Comparison of ENCODE assay signal across 8 cellular contexts in genomic region chrX:23742693-23743622, GRCh38. TPM values are rescaled to one million over a fixed set of nuclear protein-coding genes. Genes with fewer than 3 reads are reported as not detected.
A peak's percentile ranks its signal among the peaks of the same experiment; 100 is the strongest.
DNase-seq lines count a peak whose midpoint lies in the region; ATAC-seq and TF ChIP-seq lines count a peak whose summit lies in the region.

ACOT9 (minus strand) TSS chrX:23743276; CDS start chrX:23743144, 132 bp downstream.

- peak; percentile 63 for TF ChIP-seq POLR2A in GM18526 (IDR thresholded peaks at IDR 0.05; ENCODE audit: extremely low read depth, insufficient read length)

- intact Hi-C loops in left colon (cut with DNase I, micrococcal nuclease), result no loop called here

- TF ChIP-seq CTCF in coronary artery (IDR thresholded peaks at IDR 0.05), result no peak

- peak within 1 kb of the TSS; percentile 100 for H3K27ac ChIP-seq in ACC112 (ENCODE audit: low read depth, low read length)
- H3K27ac ChIP-seq in coronary artery, result peak within 1 kb of the TSS; percentile 87 to 90

- peak; percentile 93 for ATAC-seq in HG03064 (IDR thresholded peaks at IDR 0.05; ENCODE audit: low read depth, unreplicated experiment)
- ATAC-seq in left colon, result peak; percentile 98

- H2AFZ ChIP-seq in ACC112 (ENCODE audit: low read length, unreplicated experiment), result peak within 1 kb of the TSS; percentile 13

- H3K79me2 ChIP-seq in ACC112 (ENCODE audit: control insufficient read depth, insufficient read depth, low read length, unreplicated experiment), result peaks cover 48% of the 10 kb centered on the region

- no peaks in the 10 kb centered on the region for H3K27me3 ChIP-seq in ACC112 (ENCODE audit: insufficient read depth, low read length)

- peak within 1 kb of the TSS; percentile 100 for H3K4me3 ChIP-seq in ACC112 (ENCODE audit: low read depth, low read length)
- peak within 1 kb of the TSS; percentile 76 for H3K4me3 ChIP-seq in coronary artery

- DNase-seq in NCI-H510A (lab: John Stamatoyannopoulos, UW) (peak; percentile 80), coronary artery (ENCODE audit: low spot score) (peak; percentile 95), left colon (peak; percentile 87 to 96)
- DNase-seq in activated CD4-positive, alpha-beta T cell treated with anti-CD3 and anti-CD28 coated beads for 4 hours, result peak; percentile 47 to 54
- peak; percentile 35 to 46 for DNase-seq in stimulated activated CD4-positive, alpha-beta T cell treated with anti-CD3 and anti-CD28 coated beads, Interleukin-1b, Interleukin-23, amount 100 ng/mL, for 4 hours (ENCODE audit: low read depth in 2 of 2)

- no peaks in the 10 kb centered on the region for H3K36me3 ChIP-seq in ACC112 (ENCODE audit: insufficient read depth, low read length)

- H3K4me1 ChIP-seq in ACC112 (ENCODE audit: control insufficient read depth, insufficient read depth, low read length, unreplicated experiment), result peaks cover 5% of the 10 kb centered on the region

RNA-seq across cellular contexts. Expression of gene ACOT9, which starts in this region (rescaled TPM):
- total RNA-seq in left colon, result 10 to 100 TPM; 22.4 to 25.9 TPM

Comparison
In these comparisons a context has a peak if more than half of its experiments do, and no peak if none do; other contexts are left out.
1. Peak in every context shown above with its lines: DNase-seq, ATAC-seq, H3K4me3 ChIP-seq and H3K27ac ChIP-seq.
2. DNase-seq: peak in every context shown above with its lines; median percentile 95 in coronary artery; 92 in left colon; 80 in NCI-H510A; 50 in activated CD4-positive, alpha-beta T cell treated with anti-CD3 and anti-CD28 coated beads for 4 hours; 40 in stimulated activated CD4-positive, alpha-beta T cell treated with anti-CD3 and anti-CD28 coated beads, Interleukin-1b, Interleukin-23, amount 100 ng/mL, for 4 hours.